Comparison of ENCODE assay signal across 4 cellular contexts in the genomic region with DNA sequence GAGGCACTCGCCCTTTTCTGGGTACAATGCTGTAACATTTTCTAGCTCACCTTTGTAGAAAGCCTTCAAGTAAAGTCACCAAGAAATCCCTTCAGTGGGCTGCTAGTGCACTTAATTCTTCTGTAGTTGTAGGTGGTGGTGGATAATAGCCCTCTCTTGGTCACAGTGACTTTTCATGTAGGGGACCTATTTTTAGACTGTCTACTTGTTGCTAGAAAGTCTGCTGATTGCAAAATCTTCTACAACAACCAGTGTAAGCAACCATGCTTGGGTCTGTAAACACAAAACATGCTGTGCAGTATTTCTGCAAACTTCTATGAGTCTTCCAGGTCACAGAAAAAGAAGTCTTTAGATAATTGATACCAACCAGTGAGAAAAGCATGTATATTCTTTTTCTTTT.
"Had no signal": no experiment of that assay in that cellular context is flagged by ENCODE, and none has a peak within 500 bp of the region (broad histone marks: within the 10 kb centered on the region; RNA-seq: fewer than 3 reads in every experiment).

No MANE protein-coding gene starts in this region.

- H3K27ac Mint-ChIP-seq: GM23338, H9 had no signal

- ATAC-seq: GM23338 had no signal

- H3K4me3 Mint-ChIP-seq: GM23338, H9 had no signal

- DNase-seq: H9, HCEC 1CT, IMR-90 had no signal

- H3K4me3 ChIP-seq: GM23338 had no signal

- H3K4me1 Mint-ChIP-seq: GM23338, H9 had no signal

- H2AFZ ChIP-seq: GM23338 had no signal

- H3K4me2 ChIP-seq: GM23338 had no signal
